In the genomic region with DNA sequence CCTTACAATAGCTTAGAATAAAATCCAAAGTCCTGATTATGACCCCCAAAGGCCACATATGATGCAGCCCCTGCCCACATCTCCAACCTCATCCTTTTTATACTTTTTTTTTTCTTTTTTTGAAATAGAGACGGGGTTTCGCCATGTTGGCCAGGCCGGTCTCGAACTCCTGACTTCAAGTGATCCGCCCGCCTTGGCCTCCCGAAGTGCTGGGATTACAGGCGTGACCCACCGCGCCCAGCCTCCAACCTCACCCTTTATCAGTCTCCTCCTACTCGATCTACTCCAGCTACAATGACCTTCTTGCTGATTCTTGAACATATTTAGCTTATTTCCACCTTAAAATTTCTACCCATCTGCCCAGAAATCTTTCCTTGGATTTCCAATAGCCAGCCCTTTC, we compare ENCODE assay signal across 8 cellular contexts. TPM values are rescaled to one million over a fixed set of nuclear protein-coding genes. Genes with fewer than 3 reads are reported as not detected.
A peak's percentile ranks its signal among the peaks of the same experiment; 100 is the strongest.
DNase-seq lines count a peak whose midpoint lies in the region; ATAC-seq and TF ChIP-seq lines count a peak whose summit lies in the region.

No MANE protein-coding gene starts in this region.

- H3K36me3 ChIP-seq in adrenal gland (replicated peaks in 1 of 2) (peaks cover 0 to 10% of the 10 kb centered on the region in 2 donors), upper lobe of left lung (peaks cover 0 to 15% (median 7%) of the 10 kb centered on the region in 4 donors)

- no peak for ATAC-seq in upper lobe of left lung (ENCODE audit: low FRiP score in 2 of 2)
- no peak for ATAC-seq in omental fat pad (ENCODE audit: low FRiP score)

- no peaks in the 10 kb centered on the region for H3K27me3 Mint-ChIP-seq in activated naive CD4-positive, alpha-beta T cell treated with anti-CD3 and anti-CD28 coated beads, Interleukin-2, amount 10 ng/mL, durations not matched to agents 7 days and 5 days

- peaks cover 65% of the 10 kb centered on the region for H3K4me1 Mint-ChIP-seq in activated naive CD4-positive, alpha-beta T cell treated with anti-CD3 and anti-CD28 coated beads, Interleukin-2, amount 10 ng/mL, durations not matched to agents 7 days and 5 days

- WGBS in adrenal gland, 4 donors, result 23 to 40% (median 34%) methylated on average over 11 of the region's 11 CpGs
- 23 to 32% methylated on average over 11 of the region's 11 CpGs for WGBS in lower leg skin, 2 donors
- 29 to 30% methylated on average over 11 of the region's 11 CpGs for WGBS in upper lobe of left lung, 2 donors

- H3K9me3 ChIP-seq in adrenal gland (replicated peaks in 1 of 3) (no peaks in the 10 kb centered on the region), upper lobe of left lung (no peaks in the 10 kb centered on the region)

- DNase-seq in activated naive CD4-positive, alpha-beta T cell treated with anti-CD3 and anti-CD28 coated beads, Interleukin-2, amount 10 ng/mL, durations not matched to agents 7 days and 5 days, result no peak
- DNase-seq in activated naive CD4-positive, alpha-beta T cell treated with Interleukin-2 at 50 U/mL for 16 hours, result no peak
- DNase-seq in adrenal gland, result no peak
- peak; percentile 8 to 84 for DNase-seq in lower leg skin (ENCODE audit: low spot score in 2 of 2)
- DNase-seq in upper lobe of left lung, result no peak
- DNase-seq in omental fat pad (ENCODE audit: low spot score), result no peak
- DNase-seq in posterior vena cava (ENCODE audit: low spot score), result no peak
- DNase-seq in NCI-H1436 (lab: John Stamatoyannopoulos, UW), result no peak

- peak overlapping the region; percentile 98 for H3K27ac Mint-ChIP-seq in activated naive CD4-positive, alpha-beta T cell treated with anti-CD3 and anti-CD28 coated beads, Interleukin-2, amount 10 ng/mL, durations not matched to agents 7 days and 5 days

- peaks cover 25 to 37% of the 10 kb centered on the region in 2 donors for H3K4me1 ChIP-seq in adrenal gland (replicated peaks in 1 of 2)
- H3K4me1 ChIP-seq in upper lobe of left lung, result peaks cover 29 to 54% (median 37%) of the 10 kb centered on the region in 4 donors

- H3K27me3 ChIP-seq in adrenal gland, result no peaks in the 10 kb centered on the region
- H3K27me3 ChIP-seq in upper lobe of left lung, result no peaks in the 10 kb centered on the region

- H3K36me3 Mint-ChIP-seq in activated naive CD4-positive, alpha-beta T cell treated with anti-CD3 and anti-CD28 coated beads, Interleukin-2, amount 10 ng/mL, durations not matched to agents 7 days and 5 days, result peaks cover 52% of the 10 kb centered on the region

- peak overlapping the region in 3 of 4 donors; percentile 62 to 94 (median 62) for H3K4me3 ChIP-seq in adrenal gland
- H3K4me3 ChIP-seq in lower leg skin (ENCODE audit: low read depth, poor library complexity, severe bottlenecking), result peak overlapping the region; percentile 80
- H3K4me3 ChIP-seq in upper lobe of left lung, result peak overlapping the region; percentile 79 to 99 (median 84)

- CTCF ChIA-PET in activated naive CD4-positive, alpha-beta T cell treated with anti-CD3 and anti-CD28 coated beads, Interleukin-2, amount 10 ng/mL, durations not matched to agents 7 days and 5 days (lab: Charles Lee), result interaction anchor here (1.1 kb wide), 1 partner anchor 173 kb away, joined by 3 read pairs; no protein-coding TSS in a partner anchor

- intact Hi-C loops in adrenal gland (cut with DNase I) (no loop called here), lower leg skin (cut with DNase I; ENCODE audit: low total_unique reads) (no loop called here), posterior vena cava (cut with DNase I) (no loop called here)

- TF ChIP-seq EP300 in upper lobe of left lung (IDR thresholded peaks at IDR 0.05), result no peak

- H3K27ac ChIP-seq in adrenal gland (peak overlapping the region in 4 of 5 donors; percentile 86 to 99 (median 92)), upper lobe of left lung (peak overlapping the region; percentile 94 to 97 (median 96))

- peak overlapping the region; percentile 98 for H3K4me3 Mint-ChIP-seq in activated naive CD4-positive, alpha-beta T cell treated with anti-CD3 and anti-CD28 coated beads, Interleukin-2, amount 10 ng/mL, durations not matched to agents 7 days and 5 days

- TF ChIP-seq CTCF in adrenal gland (IDR thresholded peaks at IDR 0.05) (no peak), lower leg skin (IDR thresholded peaks at IDR 0.05) (no peak), upper lobe of left lung (IDR thresholded peaks at IDR 0.05) (no peak), omental fat pad (IDR thresholded peaks at IDR 0.05) (no peak)

- H3K9me3 Mint-ChIP-seq in activated naive CD4-positive, alpha-beta T cell treated with anti-CD3 and anti-CD28 coated beads, Interleukin-2, amount 10 ng/mL, durations not matched to agents 7 days and 5 days, result peaks cover 2% of the 10 kb centered on the region

- TF ChIP-seq POLR2A in adrenal gland (IDR thresholded peaks at IDR 0.05) (no peak), lower leg skin (IDR thresholded peaks at IDR 0.05) (no peak), upper lobe of left lung (IDR thresholded peaks at IDR 0.05) (no peak)

RNA-seq across cellular contexts. Expression of a gene that starts 1.2 kb away (rescaled TPM):
- 10 to 100 TPM; 33.9 to 62.1 (median 47.2) TPM for total RNA-seq in adrenal gland
- polyA plus RNA-seq in adrenal gland, result 10 to 100 TPM; 13.8 to 46.2 (median 14.0) TPM
- 10 to 100 TPM; 34.8 to 60.5 (median 49.5) TPM for total RNA-seq in lower leg skin
- total RNA-seq in upper lobe of left lung, result 10 to 100 TPM; 27.2 to 60.8 (median 42.3) TPM
- 10 to 100 TPM; 31.8 to 41.7 (median 37.3) TPM for total RNA-seq in omental fat pad
- 10 to 100 TPM; 33.0 to 33.9 TPM for total RNA-seq in posterior vena cava

Comparison
In these comparisons a context has a peak if more than half of its experiments do, and no peak if none do; other contexts are left out.
1. DNase-seq: peak in lower leg skin (2 of 2); none in activated naive CD4-positive, alpha-beta T cell treated with anti-CD3 and anti-CD28 coated beads, Interleukin-2, amount 10 ng/mL, durations not matched to agents 7 days and 5 days (single experiment), activated naive CD4-positive, alpha-beta T cell treated with Interleukin-2 at 50 U/mL for 16 hours (single experiment), adrenal gland (0 of 7), upper lobe of left lung (0 of 2), omental fat pad (single experiment), posterior vena cava (single experiment) and NCI-H1436 (single experiment).
2. Peak in every context shown above with its lines, with median percentiles within 50 percentile points of each other: H3K4me3 ChIP-seq.